1 cellular context compared by ENCODE assay signal in the genomic region with DNA sequence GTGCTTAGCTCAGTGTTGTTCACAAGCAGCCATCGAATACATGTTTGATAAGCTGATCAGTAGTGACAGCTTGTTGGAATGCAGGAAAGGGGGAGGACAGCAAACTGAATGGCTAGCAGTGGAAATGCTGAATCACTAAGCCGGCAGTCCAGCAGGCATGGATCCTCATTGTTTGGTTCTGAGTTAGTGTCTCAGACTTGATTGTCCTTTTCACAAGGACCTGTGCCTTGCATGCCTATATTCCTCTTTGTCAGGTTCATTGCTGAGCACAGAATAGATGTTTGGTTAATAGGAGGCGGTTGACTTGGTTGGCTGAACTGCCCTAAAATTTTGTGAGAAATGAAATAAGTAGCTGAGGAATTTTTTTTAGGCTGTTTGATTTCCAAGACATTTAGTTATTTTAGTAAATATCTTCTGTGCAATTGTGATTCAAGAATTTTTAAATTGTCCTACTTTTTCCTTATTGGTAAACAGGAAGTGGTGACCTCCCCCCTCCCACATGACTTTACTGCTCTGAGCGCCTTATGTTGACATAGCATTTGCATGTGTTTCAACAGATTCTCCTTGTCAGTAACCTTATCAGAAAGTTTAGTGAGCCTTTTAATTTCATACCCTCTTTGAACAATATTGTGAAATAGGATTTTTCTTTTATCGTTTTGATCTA.
TF ChIP-seq lines count a peak whose summit lies in the region.

No MANE protein-coding gene starts in this region.

TF ChIP-seq in H1, 55 proteins besides CTCF, POLR2A, EP300 and RAD21:
- TF ChIP-seq NANOG (IDR thresholded peaks at IDR 0.05; ENCODE audit: insufficient read depth, low read depth, low read length, poor library complexity, severe bottlenecking) (peak; percentile 17), SRF (IDR thresholded peaks at IDR 0.05; ENCODE audit: low read depth, low read length) (no peak), TAF1 (IDR thresholded peaks at IDR 0.05; ENCODE audit: low read depth, low read length) (peak; percentile 46; the same call in 1 of the 2 replicates), EZH2 (IDR thresholded peaks at IDR 0.05; ENCODE audit: low read depth, low read length, severe bottlenecking) (no peak), HDAC2 (IDR thresholded peaks at IDR 0.05; ENCODE audit: borderline replicate concordance in 1 of 2, low read depth in 2 of 2, low read length in 2 of 2) (no peak), RBBP5 (IDR thresholded peaks at IDR 0.05; ENCODE audit: borderline replicate concordance, low read depth, low read length) (no peak; the same call in 1 of the 2 replicates), RNF2 (IDR thresholded peaks at IDR 0.05; ENCODE audit: borderline replicate concordance, low read depth, low read length, missing control alignments, poor library complexity, severe bottlenecking) (no peak), CTBP2 (IDR thresholded peaks at IDR 0.05; ENCODE audit: borderline replicate concordance, insufficient read depth, insufficient read length, low read length) (no peak), MAFK (IDR thresholded peaks at IDR 0.05; ENCODE audit: low read depth, low read length) (peak; percentile 87; the same call in 1 of the 2 replicates), CEBPB (IDR thresholded peaks at IDR 0.05; ENCODE audit: low read depth, low read length) (peak; percentile 48; the same call in 1 of the 2 replicates), BRCA1 (IDR thresholded peaks at IDR 0.05; ENCODE audit: low read depth, low read length) (no peak), HDAC6 (IDR thresholded peaks at IDR 0.05; ENCODE audit: low read depth, low read length) (no peak), ASH2L (IDR thresholded peaks at IDR 0.05; ENCODE audit: low read length) (peak; percentile 59), SP2 (IDR thresholded peaks at IDR 0.05; ENCODE audit: low read length) (no peak), SIX5 (IDR thresholded peaks at IDR 0.05; ENCODE audit: low read depth, low read length) (no peak), NRF1 (IDR thresholded peaks at IDR 0.05; ENCODE audit: low read depth, low read length) (no peak), ZNF274 (IDR thresholded peaks at IDR 0.05; ENCODE audit: borderline replicate concordance, extremely low read depth, low read length) (no peak), RXRA (IDR thresholded peaks at IDR 0.05; ENCODE audit: insufficient read depth, low read depth, low read length) (no peak), SUZ12 (IDR thresholded peaks at IDR 0.05; ENCODE audit: low read length) (no peak), PHF8 (conservative IDR thresholded peaks at IDR 0.05; ENCODE audit: low read depth, low read length) (no peak), POLR2AphosphoS5 (IDR thresholded peaks at IDR 0.05; ENCODE audit: low read depth, low read length) (peak; percentile 67; the same call in 1 of the 2 replicates), KDM5A (IDR thresholded peaks at IDR 0.05; ENCODE audit: low read length) (no peak), BACH1 (IDR thresholded peaks at IDR 0.05; ENCODE audit: low read length) (peak; percentile 79), KDM4A (IDR thresholded peaks at IDR 0.05; ENCODE audit: low read depth, low read length, severe bottlenecking) (no peak), SP4 (IDR thresholded peaks at IDR 0.05; ENCODE audit: low read length) (no peak), RFX5 (IDR thresholded peaks at IDR 0.05; ENCODE audit: borderline replicate concordance, low read depth, low read length) (no peak), GTF2F1 (IDR thresholded peaks at IDR 0.05; ENCODE audit: borderline replicate concordance, low read depth, low read length) (no peak), FOSL1 (IDR thresholded peaks at IDR 0.05; ENCODE audit: insufficient read depth, low read depth, low read length) (no peak), EGR1 (IDR thresholded peaks at IDR 0.05; ENCODE audit: borderline replicate concordance, low read depth, low read length) (no peak), MAX (IDR thresholded peaks at IDR 0.05) (no peak), BCL11A (IDR thresholded peaks at IDR 0.05; ENCODE audit: low read depth in 2 of 2, low read length in 2 of 2) (no peak), TBP (IDR thresholded peaks at IDR 0.05; ENCODE audit: low read depth, low read length) (no peak), GABPA (IDR thresholded peaks at IDR 0.05; ENCODE audit: borderline replicate concordance, insufficient read depth, low read length) (no peak), CHD7 (IDR thresholded peaks at IDR 0.05; ENCODE audit: insufficient replicate concordance, low read length) (no peak), CBX5 (IDR thresholded peaks at IDR 0.05; ENCODE audit: low read depth, low read length) (no peak), CREB1 (IDR thresholded peaks at IDR 0.05) (no peak), CBX8 (IDR thresholded peaks at IDR 0.05; ENCODE audit: borderline replicate concordance, low read depth, low read length) (no peak), SP1 (IDR thresholded peaks at IDR 0.05; ENCODE audit: low read depth, low read length) (peak; percentile 67), TAF7 (optimal IDR thresholded peaks at IDR 0.05; ENCODE audit: borderline replicate concordance, low read depth, low read length) (no peak), SIN3A (conservative IDR thresholded peaks at IDR 0.05 in 1 of 2, IDR thresholded peaks at IDR 0.05 in 1 of 2; ENCODE audit: low read depth in 1 of 2, low read length in 2 of 2) (0 out of 4 replicates have a peak, but pooled peaks of 1 of the 2 experiments have one; percentile 49), TCF12 (IDR thresholded peaks at IDR 0.05; ENCODE audit: low read depth, low read length) (no peak), YY1 (IDR thresholded peaks at IDR 0.05; ENCODE audit: low read depth, low read length) (no peak), POU5F1 (IDR thresholded peaks at IDR 0.05; ENCODE audit: low read depth, low read length) (no peak; the same call in 1 of the 2 replicates), JUND (IDR thresholded peaks at IDR 0.05; ENCODE audit: low read length) (peak; percentile 73; the same call in 1 of the 2 replicates), JUN (IDR thresholded peaks at IDR 0.05; ENCODE audit: low read depth, low read length) (no peak), KDM1A (IDR thresholded peaks at IDR 0.05; ENCODE audit: borderline replicate concordance, low read length) (no peak), CHD2 (IDR thresholded peaks at IDR 0.05; ENCODE audit: low read length) (no peak), SAP30 (IDR thresholded peaks at IDR 0.05; ENCODE audit: insufficient read depth, insufficient replicate concordance, low read length) (no peak), SIRT6 (IDR thresholded peaks at IDR 0.05; ENCODE audit: low read length) (no peak), CHD1 (IDR thresholded peaks at IDR 0.05; ENCODE audit: low read depth, low read length) (no peak), TEAD4 (IDR thresholded peaks at IDR 0.05; ENCODE audit: low read depth, low read length) (peak; percentile 93), ATF3 (IDR thresholded peaks at IDR 0.05; ENCODE audit: insufficient read depth, low read depth, low read length) (no peak)
- TF ChIP-seq, protein P1, sequence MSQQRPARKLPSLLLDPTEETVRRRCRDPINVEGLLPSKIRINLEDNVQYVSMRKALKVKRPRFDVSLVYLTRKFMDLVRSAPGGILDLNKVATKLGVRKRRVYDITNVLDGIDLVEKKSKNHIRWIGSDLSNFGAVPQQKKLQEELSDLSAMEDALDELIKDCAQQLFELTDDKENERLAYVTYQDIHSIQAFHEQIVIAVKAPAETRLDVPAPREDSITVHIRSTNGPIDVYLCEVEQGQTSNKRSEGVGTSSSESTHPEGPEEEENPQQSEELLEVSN (IDR thresholded peaks at IDR 0.05): no peak
- TF ChIP-seq, protein P2, sequence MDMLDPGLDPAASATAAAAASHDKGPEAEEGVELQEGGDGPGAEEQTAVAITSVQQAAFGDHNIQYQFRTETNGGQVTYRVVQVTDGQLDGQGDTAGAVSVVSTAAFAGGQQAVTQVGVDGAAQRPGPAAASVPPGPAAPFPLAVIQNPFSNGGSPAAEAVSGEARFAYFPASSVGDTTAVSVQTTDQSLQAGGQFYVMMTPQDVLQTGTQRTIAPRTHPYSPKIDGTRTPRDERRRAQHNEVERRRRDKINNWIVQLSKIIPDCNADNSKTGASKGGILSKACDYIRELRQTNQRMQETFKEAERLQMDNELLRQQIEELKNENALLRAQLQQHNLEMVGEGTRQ (IDR thresholded peaks at IDR 0.05; ENCODE audit: low read length): no peak
- TF ChIP-seq, protein P3, sequence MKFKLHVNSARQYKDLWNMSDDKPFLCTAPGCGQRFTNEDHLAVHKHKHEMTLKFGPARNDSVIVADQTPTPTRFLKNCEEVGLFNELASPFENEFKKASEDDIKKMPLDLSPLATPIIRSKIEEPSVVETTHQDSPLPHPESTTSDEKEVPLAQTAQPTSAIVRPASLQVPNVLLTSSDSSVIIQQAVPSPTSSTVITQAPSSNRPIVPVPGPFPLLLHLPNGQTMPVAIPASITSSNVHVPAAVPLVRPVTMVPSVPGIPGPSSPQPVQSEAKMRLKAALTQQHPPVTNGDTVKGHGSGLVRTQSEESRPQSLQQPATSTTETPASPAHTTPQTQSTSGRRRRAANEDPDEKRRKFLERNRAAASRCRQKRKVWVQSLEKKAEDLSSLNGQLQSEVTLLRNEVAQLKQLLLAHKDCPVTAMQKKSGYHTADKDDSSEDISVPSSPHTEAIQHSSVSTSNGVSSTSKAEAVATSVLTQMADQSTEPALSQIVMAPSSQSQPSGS (IDR thresholded peaks at IDR 0.05; ENCODE audit: low read length): no peak
